ENCODE assay signal across 8 cellular contexts in genomic region chr20:41135187-41135887, GRCh38. TPM values are rescaled to one million over a fixed set of nuclear protein-coding genes. Genes with fewer than 3 reads are reported as not detected.
A peak's percentile ranks its signal among the peaks of the same experiment; 100 is the strongest.
DNase-seq lines count a peak whose midpoint lies in the region; ATAC-seq, FAIRE-seq and TF ChIP-seq lines count a peak whose summit lies in the region.

No MANE protein-coding gene starts in this region.

- peaks cover 18% of the 10 kb centered on the region for H3K36me3 ChIP-seq in NT2/D1 (ENCODE audit: insufficient read depth, insufficient read length, low read length)
- H3K36me3 ChIP-seq in psoas muscle (ENCODE audit: insufficient read depth in 1 of 2, low read depth in 1 of 2) = no peaks in the 10 kb centered on the region

- peaks cover 13% of the 10 kb centered on the region for H3K4me1 ChIP-seq in NT2/D1 (ENCODE audit: insufficient read depth, insufficient read length)
- peaks cover 34% of the 10 kb centered on the region for H3K4me1 ChIP-seq in psoas muscle

- TF ChIP-seq CTCF in AG04450 (IDR thresholded peaks at IDR 0.05; ENCODE audit: low read depth, low read length) = peak; percentile 62
- TF ChIP-seq CTCF in fibroblast of pulmonary artery (IDR thresholded peaks at IDR 0.05; ENCODE audit: low read length, missing control alignments) = peak; percentile 83
- TF ChIP-seq CTCF in psoas muscle (IDR thresholded peaks at IDR 0.05) = peak; percentile 75

- CTCF ChIA-PET in AG04450 (lab: Charles Lee) = interaction anchor here (0.5 to 3.6 kb wide), 19 partner anchors 9 to 276 kb away, joined by 3 to 21 read pairs (median 5); partner anchors contain the start of gene LPIN3

- WGBS in psoas muscle, 3 donors = 47 to 64% (median 53%) methylated on average over 13 of the region's 13 CpGs

- H3K4me3 ChIP-seq in AG04450 (ENCODE audit: low read depth, low read length) (no peak overlapping the region), NT2/D1 (ENCODE audit: insufficient read length, low read depth) (no peak overlapping the region), fibroblast of pulmonary artery (replicated peaks; ENCODE audit: low read depth, low read length) (no peak overlapping the region), psoas muscle (no peak overlapping the region)

- H3K27me3 ChIP-seq in AG04450 (ENCODE audit: control insufficient read depth, insufficient read depth, low read length) (no peaks in the 10 kb centered on the region), NT2/D1 (ENCODE audit: insufficient read depth, insufficient read length) (peaks cover 4% of the 10 kb centered on the region), psoas muscle (ENCODE audit: insufficient read depth in 3 of 3, low read length in 2 of 3) (no peaks in the 10 kb centered on the region)

- POLR2A ChIA-PET in AG04450 (lab: Yijun Ruan, JAX) = interaction anchor here (0.5 to 0.9 kb wide), 3 partner anchors 12 to 205 kb away, joined by 3 to 5 read pairs (median 4); partner anchors contain the start of gene LPIN3

- H3K9me3 ChIP-seq in AG04450 (ENCODE audit: control insufficient read depth, insufficient read depth, low read length) = no peaks in the 10 kb centered on the region; the same call in 1 of the 2 replicates
- H3K9me3 ChIP-seq in NT2/D1 (ENCODE audit: insufficient read depth, low read length) = no peaks in the 10 kb centered on the region
- no peaks in the 10 kb centered on the region for H3K9me3 ChIP-seq in psoas muscle

- ATAC-seq in psoas muscle (peak in 1 of 4 donors; percentile 30), GM21528 (IDR thresholded peaks at IDR 0.05; ENCODE audit: low FRiP score, unreplicated experiment) (no peak), GM19467 (IDR thresholded peaks at IDR 0.05; ENCODE audit: unreplicated experiment) (no peak)

- H3K27ac ChIP-seq in AG04450 (ENCODE audit: low read depth, low read length) = no peak overlapping the region
- H3K27ac ChIP-seq in psoas muscle = no peak overlapping the region

- DNase-seq in AG04450 (ENCODE audit: low read depth, low spot score) = no peak
- no peak for DNase-seq in GM18507 (ENCODE audit: extremely low spot score, insufficient read length, low read depth)
- peak; percentile 56 for DNase-seq in NT2/D1 (ENCODE audit: low read depth, low spot score)
- DNase-seq in activated T-cell treated with anti-CD3 and anti-CD28 coated beads, Interleukin-2, amount 50 U/mL, for 48 hours = peak; percentile 67 to 79
- peak; percentile 46 for DNase-seq in fibroblast of pulmonary artery (ENCODE audit: low read depth)
- DNase-seq in psoas muscle = no peak

- FAIRE-seq in GM18507 (lab: Jason Lieb, UNC) = peak; percentile 54

- H3K9ac ChIP-seq in NT2/D1 (ENCODE audit: insufficient read length, low read depth) = peak overlapping the region; percentile 51

- intact Hi-C loops in psoas muscle (cut with DNase I) = loop anchor here in 1 of 2 donors (2.0 kb wide), 1 partner anchor 205 kb away; the partner anchor contains the start of gene LPIN3

RNA-seq across cellular contexts. Expression of gene PLCG1, which starts 2.0 kb away (rescaled TPM):
- polyA plus RNA-seq in AG04450 (2011; rRNA removed) = 54.6 and 71.8 TPM in 2 replicates
- 102 and 122 TPM in 2 replicates for polyA minus RNA-seq in AG04450 (2011; rRNA and poly(A)+ RNA removed)
- 10 to 100 TPM; 21.7 to 43.1 (median 28.0) TPM for total RNA-seq in psoas muscle
- 10 to 100 TPM; 16.0 to 26.0 (median 19.7) TPM for polyA plus RNA-seq in psoas muscle

Comparison
In these comparisons a context has a peak if more than half of its experiments do, and no peak if none do; other contexts are left out.
1. DNase-seq: peak in NT2/D1 (single experiment), activated T-cell treated with anti-CD3 and anti-CD28 coated beads, Interleukin-2, amount 50 U/mL, for 48 hours (2 of 2) and fibroblast of pulmonary artery (single experiment); none in AG04450 (single experiment), GM18507 (single experiment) and psoas muscle (0 of 2).
2. Peak in every context shown above with its lines, with median percentiles within 50 percentile points of each other: CTCF ChIP-seq.